Comparison of ENCODE assay signal across 9 cellular contexts in the genomic region with DNA sequence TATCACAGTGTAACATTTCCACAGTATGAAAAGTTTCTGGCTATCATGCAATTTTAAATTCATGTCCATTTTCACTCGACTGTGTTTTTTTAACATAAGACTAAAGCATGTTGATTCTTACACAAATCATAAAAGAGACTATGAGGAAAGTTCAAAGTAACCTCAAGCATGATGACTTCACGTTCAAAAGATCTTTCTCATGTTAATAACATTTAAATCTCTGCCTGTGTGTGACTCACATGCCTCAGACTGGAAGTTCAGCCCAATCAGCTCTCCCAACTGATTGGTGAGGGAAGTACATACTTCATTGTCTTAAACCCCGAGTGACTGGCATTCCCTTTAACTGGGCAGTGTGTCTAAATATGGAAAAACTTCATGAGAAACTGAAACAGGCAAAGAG. TPM values are rescaled to one million over a fixed set of nuclear protein-coding genes. Genes with fewer than 3 reads are reported as not detected.
DNase-seq lines count a peak whose midpoint lies in the region; ATAC-seq and TF ChIP-seq lines count a peak whose summit lies in the region.
"Had no signal": no experiment of that assay in that cellular context is flagged by ENCODE, and none has a peak within 500 bp of the region (broad histone marks: within the 10 kb centered on the region; RNA-seq: fewer than 3 reads in every experiment).

No MANE protein-coding gene starts in this region.

- peaks cover 7% of the 10 kb centered on the region for H3K4me1 ChIP-seq in CD8-positive, alpha-beta memory T cell (ENCODE audit: insufficient read depth, low read length)
- peaks cover 5% of the 10 kb centered on the region for H3K4me1 ChIP-seq in endodermal cell (ENCODE audit: control insufficient read depth, insufficient read depth, low read length)

- H3K27ac Mint-ChIP-seq in CD8-positive, alpha-beta memory T cell, result peak overlapping the region in 5 of 8 donors; percentile 17 to 66 (median 47)
- peak overlapping the region; percentile 70 for H3K27ac Mint-ChIP-seq in endodermal cell
- H3K27ac Mint-ChIP-seq: memory B cell had no signal

- no peak overlapping the region for H3K9ac ChIP-seq in endodermal cell (ENCODE audit: extremely low read depth, low read length, poor library complexity, severe bottlenecking)

- peak; percentile 85 for ATAC-seq in omental fat pad (ENCODE audit: low FRiP score)
- no peak for ATAC-seq in GM19455 (IDR thresholded peaks at IDR 0.05; ENCODE audit: unreplicated experiment)
- ATAC-seq in GM18498 (IDR thresholded peaks at IDR 0.05; ENCODE audit: unreplicated experiment), result no peak

- H3K27me3 ChIP-seq in CD8-positive, alpha-beta memory T cell (ENCODE audit: insufficient read depth, low read length, poor library complexity, severe bottlenecking), result no peaks in the 10 kb centered on the region
- H3K27me3 ChIP-seq in endodermal cell (ENCODE audit: control insufficient read depth, insufficient read depth, low read length, poor library complexity, severe bottlenecking), result no peaks in the 10 kb centered on the region

- peaks cover 0 to 18% (median 7%) of the 10 kb centered on the region in 3 donors for H3K36me3 Mint-ChIP-seq in CD8-positive, alpha-beta memory T cell
- H3K36me3 Mint-ChIP-seq in endodermal cell (ENCODE audit: low read depth), result no peaks in the 10 kb centered on the region
- H3K36me3 Mint-ChIP-seq: memory B cell had no signal

- TF ChIP-seq POLR2A in NB4 (IDR thresholded peaks at IDR 0.05; ENCODE audit: extremely low read depth, insufficient read length), result no peak

- H3K27me3 Mint-ChIP-seq in CD8-positive, alpha-beta memory T cell, result no peaks in the 10 kb centered on the region
- H3K27me3 Mint-ChIP-seq in endodermal cell (ENCODE audit: insufficient read depth), result no peaks in the 10 kb centered on the region
- H3K27me3 Mint-ChIP-seq: memory B cell had no signal

- in situ Hi-C loops in G401 (cut with HindIII; ENCODE audit: low sequenced_read_pairs), result no loop called here

- POLR2A ChIA-PET in CD8-positive, alpha-beta memory T cell (lab: Charles Lee), result no interaction called here

- peaks cover 39 to 82% (median 73%) of the 10 kb centered on the region in 3 donors for H3K4me1 Mint-ChIP-seq in CD8-positive, alpha-beta memory T cell
- H3K4me1 Mint-ChIP-seq in endodermal cell, result peaks cover 18% of the 10 kb centered on the region

- TF ChIP-seq CTCF in NB4 (IDR thresholded peaks at IDR 0.05; ENCODE audit: low read depth, low read length) (no peak), endodermal cell (conservative IDR thresholded peaks at IDR 0.05) (no peak), omental fat pad (IDR thresholded peaks at IDR 0.05) (no peak)

- whole genome bisulfite sequencing in endodermal cell (ENCODE audit: insufficient coverage in 1 of 2, insufficient read length in 1 of 2), 2 experiments, result 46 to 50% methylated on average over 1 to 3 of the region's 3 CpGs

- DNase-seq in CD8-positive, alpha-beta memory T cell, result no peak
- DNase-seq in NB4 (ENCODE audit: low read depth), result peak; percentile 38
- DNase-seq in endodermal cell, result peak; percentile 65
- DNase-seq in omental fat pad (ENCODE audit: low spot score), result no peak
- no peak for DNase-seq in pons (ENCODE audit: low spot score)
- DNase-seq in G401 (ENCODE audit: low spot score), result no peak

- H3K4me3 Mint-ChIP-seq in CD8-positive, alpha-beta memory T cell, result no peak overlapping the region
- no peak overlapping the region for H3K4me3 Mint-ChIP-seq in endodermal cell
- H3K4me3 Mint-ChIP-seq: memory B cell had no signal

- H3K9me3 Mint-ChIP-seq in CD8-positive, alpha-beta memory T cell, result no peaks in the 10 kb centered on the region
- H3K9me3 Mint-ChIP-seq in endodermal cell, result no peaks in the 10 kb centered on the region
- H3K9me3 Mint-ChIP-seq: memory B cell had no signal

- no peaks in the 10 kb centered on the region for H3K36me3 ChIP-seq in CD8-positive, alpha-beta memory T cell (ENCODE audit: insufficient read depth, low read length)
- no peaks in the 10 kb centered on the region for H3K36me3 ChIP-seq in endodermal cell (ENCODE audit: control insufficient read depth, insufficient read depth, low read length)

- no peak overlapping the region for H3K27ac ChIP-seq in CD8-positive, alpha-beta memory T cell (ENCODE audit: low read depth, low read length)
- H3K27ac ChIP-seq in endodermal cell (ENCODE audit: low read depth, low read length), result peak overlapping the region; percentile 47

- no peak overlapping the region for H3K4me3 ChIP-seq in CD8-positive, alpha-beta memory T cell (ENCODE audit: low read length)
- H3K4me3 ChIP-seq in NB4 (ENCODE audit: low read depth, low read length) (no peak overlapping the region), endodermal cell (ENCODE audit: low read length) (no peak overlapping the region)

- H3K9me3 ChIP-seq in CD8-positive, alpha-beta memory T cell (ENCODE audit: low read length), result no peaks in the 10 kb centered on the region
- no peaks in the 10 kb centered on the region for H3K9me3 ChIP-seq in endodermal cell (ENCODE audit: control insufficient read depth, low read length)

- CTCF ChIA-PET in CD8-positive, alpha-beta memory T cell (lab: Charles Lee), result interaction anchor here (0.9 to 1.5 kb wide), 2 partner anchors 23 to 24 kb away, joined by 3 read pairs; no protein-coding TSS in a partner anchor

RNA-seq across cellular contexts. Expression of a gene that starts 37.4 kb away (rescaled TPM):
- total RNA-seq in CD8-positive, alpha-beta memory T cell, result 100 to 1,000 TPM; 111 to 114 TPM
- 20.0 TPM for polyA plus RNA-seq in CD8-positive, alpha-beta memory T cell
- 10 to 100 TPM; 10.4 to 15.9 TPM for total RNA-seq in endodermal cell
- 4.0 TPM for polyA plus RNA-seq in endodermal cell (2013, experiment 1 of 2)
- polyA plus RNA-seq in endodermal cell (2013, experiment 2 of 2), result 4.2 TPM
- total RNA-seq in omental fat pad, result 10 to 100 TPM; 26.4 to 46.4 (median 36.1) TPM
- total RNA-seq in G401 (2014; rRNA removed; shearing (Covaris generic)), result under 0.01 TPM in 2 replicates

Comparison
In these comparisons a context has a peak if more than half of its experiments do, and no peak if none do; other contexts are left out.
1. DNase-seq: peak in NB4 (single experiment) and endodermal cell (single experiment); none in CD8-positive, alpha-beta memory T cell (0 of 5), omental fat pad (single experiment), pons (single experiment) and G401 (single experiment).
2. RNA of a gene that starts 37.4 kb away (total RNA-seq): 111 to 114 TPM in CD8-positive, alpha-beta memory T cell, 26.4 to 46.4 TPM in omental fat pad and 10.4 to 15.9 TPM in endodermal cell; under 0.01 TPM in G401; every median in the first group is over 10 times any median in the second.